ENCODE assay signal across 20 cellular contexts in the genomic region with DNA sequence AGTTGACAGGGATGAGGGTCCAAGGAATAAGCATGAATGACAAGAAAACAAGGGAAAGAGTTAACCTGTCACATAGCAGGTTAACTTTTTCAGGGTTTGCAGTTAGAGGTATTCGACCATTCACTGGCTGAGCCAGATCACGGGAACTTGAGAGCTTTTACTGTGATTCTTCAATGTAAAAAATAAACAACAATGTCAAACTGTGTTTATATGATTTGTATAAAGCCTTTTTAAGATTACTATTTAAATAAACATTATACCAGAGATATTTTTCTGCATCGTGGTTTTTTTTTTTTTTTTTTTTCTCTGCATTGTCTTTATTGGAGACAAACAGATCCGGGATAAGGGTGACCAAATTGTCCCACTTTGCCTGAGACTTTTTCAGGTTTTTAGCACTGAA.
"Had no signal": no experiment of that assay in that cellular context is flagged by ENCODE, and none has a peak within 500 bp of the region (broad histone marks: within the 10 kb centered on the region; RNA-seq: fewer than 3 reads in every experiment).

No MANE protein-coding gene starts in this region.

- H3K27me3 Mint-ChIP-seq: progenitor cell of endocrine pancreas had no signal

- H3K4me1 ChIP-seq: neural progenitor cell, parathyroid adenoma, suprapubic skin had no signal

- H3K4me3 ChIP-seq: dorsolateral prefrontal cortex, lung, neural progenitor cell, right atrium auricular region, suprapubic skin had no signal

- H3K4me1 Mint-ChIP-seq: memory B cell; naive B cell; stimulated activated memory B cell treated with anti-CD40 and anti-IgM and Interleukin-4, amounts not matched to agents 10 μg/mL and 1 μg/mL and 100 μg/mL, for 72 hours had no signal

- H3K27ac Mint-ChIP-seq: memory B cell; naive B cell; natural killer cell treated with Interleukin-12 subunit alpha and Interleukin-12 subunit beta and Interleukin-15 and Interleukin-18, amount 100 ng/mL, for 72 hours; neural progenitor cell; progenitor cell of endocrine pancreas; stimulated activated memory B cell treated with anti-CD40 and anti-IgM and Interleukin-4, amounts not matched to agents 10 μg/mL and 1 μg/mL and 100 μg/mL, for 72 hours had no signal

- H3K9me3 ChIP-seq: suprapubic skin had no signal

- H3K4me3 Mint-ChIP-seq: memory B cell; naive B cell; natural killer cell treated with Interleukin-12 subunit alpha and Interleukin-12 subunit beta and Interleukin-15 and Interleukin-18, amount 100 ng/mL, for 72 hours; neural progenitor cell; stimulated activated memory B cell treated with anti-CD40 and anti-IgM and Interleukin-4, amounts not matched to agents 10 μg/mL and 1 μg/mL and 100 μg/mL, for 72 hours had no signal

- H3K36me3 Mint-ChIP-seq: natural killer cell treated with Interleukin-12 subunit alpha and Interleukin-12 subunit beta and Interleukin-15 and Interleukin-18, amount 100 ng/mL, for 72 hours; stimulated activated memory B cell treated with anti-CD40 and anti-IgM and Interleukin-4, amounts not matched to agents 10 μg/mL and 1 μg/mL and 100 μg/mL, for 72 hours had no signal

- H3K36me3 ChIP-seq: neural progenitor cell, right atrium auricular region had no signal

- H3K9ac ChIP-seq: neural progenitor cell, parathyroid adenoma had no signal

- H3K27me3 ChIP-seq: dorsolateral prefrontal cortex, neural progenitor cell, right atrium auricular region, suprapubic skin had no signal

- H3K27ac ChIP-seq: dorsolateral prefrontal cortex, epithelial cell of prostate, neural progenitor cell, parathyroid adenoma, right atrium auricular region, suprapubic skin had no signal

- H3K9me3 Mint-ChIP-seq: memory B cell; natural killer cell treated with Interleukin-12 subunit alpha and Interleukin-12 subunit beta and Interleukin-15 and Interleukin-18, amount 100 ng/mL, for 72 hours; stimulated activated memory B cell treated with anti-CD40 and anti-IgM and Interleukin-4, amounts not matched to agents 10 μg/mL and 1 μg/mL and 100 μg/mL, for 72 hours had no signal

- DNase-seq: central memory CD4-positive, alpha-beta T cell; dorsolateral prefrontal cortex; effector CD4-positive, alpha-beta T cell; foreskin melanocyte; head of caudate nucleus; kidney; naive B cell; stimulated activated CD4-positive, alpha-beta T cell treated with anti-CD3 and anti-CD28 coated beads, Interleukin-4, amount 100 ng/mL, for 4 hours; stimulated activated naive CD8-positive, alpha-beta T cell treated with anti-CD3 and anti-CD28 coated beads, Interleukin-15, Interleukin-2, amounts not matched to agents 100 U/mL and 50 U/mL, for 24 hours; trophoblast cell had no signal
